8 cellular contexts compared by ENCODE assay signal in genomic region chr16:369866-370436, GRCh38. TPM values are rescaled to one million over a fixed set of nuclear protein-coding genes. Genes with fewer than 3 reads are reported as not detected.
DNase-seq lines count a peak whose midpoint lies in the region; ATAC-seq, FAIRE-seq and TF ChIP-seq lines count a peak whose summit lies in the region.

No MANE protein-coding gene starts in this region.

- H3K36me3 ChIP-seq in kidney (ENCODE audit: control insufficient read depth in 1 of 2, insufficient read depth in 2 of 2, low read length in 2 of 2) (peaks cover 0 to 17% of the 10 kb centered on the region in 2 donors), tibial nerve (peaks cover 4 to 74% (median 21%) of the 10 kb centered on the region in 3 donors)

- H3K27me3 ChIP-seq in tibial nerve = no peaks in the 10 kb centered on the region

- H3K27me3 Mint-ChIP-seq in activated CD4-positive, alpha-beta T cell treated with anti-CD3 and anti-CD28 coated beads for 36 hours = no peaks in the 10 kb centered on the region

- no peak for DNase-seq in activated CD4-positive, alpha-beta T cell treated with anti-CD3 and anti-CD28 coated beads for 36 hours
- DNase-seq in activated CD4-positive, alpha-beta T cell treated with anti-CD3 and anti-CD28 coated beads for 1 hour = no peak
- DNase-seq in astrocyte of the hippocampus (ENCODE audit: low read depth, low spot score) = peak; percentile 52
- DNase-seq in kidney = peak; percentile 76
- DNase-seq in tibial nerve (ENCODE audit: low spot score in 2 of 2) = no peak
- no peak for DNase-seq in NCI-H446 treated with DMSO at 0.1 percent for 48 hours (lab: John Stamatoyannopoulos, UW)

- peaks cover 17% of the 10 kb centered on the region for H3K36me3 Mint-ChIP-seq in activated CD4-positive, alpha-beta T cell treated with anti-CD3 and anti-CD28 coated beads for 36 hours (ENCODE audit: low read depth)

- no peaks in the 10 kb centered on the region for H3K9me3 Mint-ChIP-seq in activated CD4-positive, alpha-beta T cell treated with anti-CD3 and anti-CD28 coated beads for 36 hours (ENCODE audit: low read depth)

- ATAC-seq in activated CD4-positive, alpha-beta T cell treated with anti-CD3 and anti-CD28 coated beads for 36 hours = no peak
- ATAC-seq in GM19395 (IDR thresholded peaks at IDR 0.05; ENCODE audit: unreplicated experiment) = no peak
- no peak for ATAC-seq in GM18867 (IDR thresholded peaks at IDR 0.05; ENCODE audit: unreplicated experiment)

- no peaks in the 10 kb centered on the region for H3K9me3 ChIP-seq in kidney (ENCODE audit: control insufficient read depth in 1 of 2, low read length in 2 of 2)
- H3K9me3 ChIP-seq in tibial nerve = no peaks in the 10 kb centered on the region

- CTCF ChIA-PET in activated CD4-positive, alpha-beta T cell treated with anti-CD3 and anti-CD28 coated beads for 36 hours (lab: Charles Lee) = interaction anchor here (0.6 to 1.4 kb wide), 5 partner anchors 9 to 324 kb away, joined by 3 to 6 read pairs (median 3); no protein-coding TSS in a partner anchor

- peaks cover 17% of the 10 kb centered on the region for H3K4me1 Mint-ChIP-seq in activated CD4-positive, alpha-beta T cell treated with anti-CD3 and anti-CD28 coated beads for 36 hours

- no peak overlapping the region for H3K27ac Mint-ChIP-seq in activated CD4-positive, alpha-beta T cell treated with anti-CD3 and anti-CD28 coated beads for 36 hours

- FAIRE-seq in kidney (lab: Jason Lieb, UNC) = no peak

- 20 to 29% methylated on average over 23 to 28 of the region's 44 CpGs for WGBS in tibial nerve, 2 donors

- H3K4me1 ChIP-seq in kidney (ENCODE audit: control insufficient read depth in 1 of 2, insufficient read depth in 1 of 2, low read depth in 1 of 2, low read length in 2 of 2) (peaks cover 0 to 9% of the 10 kb centered on the region in 2 donors), tibial nerve (peaks cover 0 to 23% (median 12%) of the 10 kb centered on the region in 4 donors)

- TF ChIP-seq CTCF in kidney (IDR thresholded peaks at IDR 0.05; ENCODE audit: borderline replicate concordance, extremely low read depth, insufficient read depth) = no peak
- TF ChIP-seq CTCF in tibial nerve (IDR thresholded peaks at IDR 0.05) = no peak

- H3K4me3 Mint-ChIP-seq in activated CD4-positive, alpha-beta T cell treated with anti-CD3 and anti-CD28 coated beads for 36 hours = peak overlapping the region; percentile 78

- H3K27ac ChIP-seq in kidney (ENCODE audit: low read depth in 2 of 2, low read length in 2 of 2) (no peak overlapping the region), tibial nerve (peak overlapping the region in 3 of 4 donors; percentile 53 to 85 (median 62))

- H3K4me3 ChIP-seq in kidney (ENCODE audit: low read length in 2 of 2) (peak overlapping the region; percentile 24 to 56), tibial nerve (peak overlapping the region; percentile 33 to 64 (median 42))

- POLR2A ChIA-PET in activated CD4-positive, alpha-beta T cell treated with anti-CD3 and anti-CD28 coated beads for 36 hours (lab: Charles Lee) = no interaction called here

- TF ChIP-seq EP300 in tibial nerve (IDR thresholded peaks at IDR 0.05) = no peak

- intact Hi-C loops in activated CD4-positive, alpha-beta T cell treated with anti-CD3 and anti-CD28 coated beads for 36 hours (cut with DNase I, micrococcal nuclease) = loop anchor here (1.0 kb wide), 9 partner anchors 11 to 317 kb away; partner anchors contain the start of genes AXIN1 (in 1 of the 2), CAPN15 (in 1 of the 2), DECR2 (in 1 of the 2) and FAM234A (in 1 of the 2)
- intact Hi-C loops in kidney (cut with DNase I) = no loop called here

- no peak overlapping the region for H3K9ac ChIP-seq in kidney (ENCODE audit: low read length in 2 of 2)

- TF ChIP-seq POLR2A in tibial nerve (IDR thresholded peaks at IDR 0.05) = no peak

RNA-seq across cellular contexts. Expression of gene MRPL28, which starts 0.4 kb away (rescaled TPM):
- 10 to 100 TPM; 90.2 to 94.4 TPM for total RNA-seq in activated CD4-positive, alpha-beta T cell treated with anti-CD3 and anti-CD28 coated beads for 36 hours
- total RNA-seq in kidney = 59.1 TPM
- 201 TPM for polyA plus RNA-seq in kidney (ENCODE audit: insufficient read depth, low read depth, low replicate concordance)
- 10 to 100 TPM; 45.1 to 79.5 (median 65.3) TPM for total RNA-seq in tibial nerve

RNA-seq across cellular contexts. Expression of gene PGAP6, which starts 11.8 kb away (rescaled TPM):
- 10 to 100 TPM; 22.9 to 40.8 TPM for total RNA-seq in activated CD4-positive, alpha-beta T cell treated with anti-CD3 and anti-CD28 coated beads for 36 hours
- 65.0 TPM for total RNA-seq in kidney
- polyA plus RNA-seq in kidney (ENCODE audit: insufficient read depth, low read depth, low replicate concordance) = 144 TPM
- total RNA-seq in tibial nerve = 10 to 100 TPM; 22.7 to 69.3 (median 36.7) TPM

RNA-seq across cellular contexts. Expression of gene AXIN1, which starts 17.4 kb away (rescaled TPM):
- total RNA-seq in activated CD4-positive, alpha-beta T cell treated with anti-CD3 and anti-CD28 coated beads for 36 hours = 10 to 100 TPM; 20.0 to 23.8 TPM
- total RNA-seq in kidney (24.6 TPM), tibial nerve (10 to 100 TPM; 23.4 to 37.1 (median 25.0) TPM)
- polyA plus RNA-seq in kidney (ENCODE audit: insufficient read depth, low read depth, low replicate concordance) = 9.7 TPM

RNA-seq across cellular contexts. Expression of gene NME4, which starts 27.0 kb away (rescaled TPM):
- total RNA-seq in activated CD4-positive, alpha-beta T cell treated with anti-CD3 and anti-CD28 coated beads for 36 hours = 10 to 100 TPM; 55.9 to 72.1 TPM
- total RNA-seq in kidney (56.6 TPM), tibial nerve (10 to 100 TPM; 26.7 to 99.6 (median 47.8) TPM)
- 100 TPM for polyA plus RNA-seq in kidney (ENCODE audit: insufficient read depth, low read depth, low replicate concordance)

RNA-seq across cellular contexts. Expression of gene DECR2, which starts 31.7 kb away (rescaled TPM):
- total RNA-seq in activated CD4-positive, alpha-beta T cell treated with anti-CD3 and anti-CD28 coated beads for 36 hours = 10 to 100 TPM; 11.5 to 13.0 TPM
- total RNA-seq in kidney (23.8 TPM), tibial nerve (10 to 100 TPM; 20.3 to 68.4 (median 33.6) TPM)
- 58.9 TPM for polyA plus RNA-seq in kidney (ENCODE audit: insufficient read depth, low read depth, low replicate concordance)

Comparison
In these comparisons a context has a peak if more than half of its experiments do, and no peak if none do; other contexts are left out.
1. DNase-seq: peak in astrocyte of the hippocampus (single experiment) and kidney (single experiment); none in activated CD4-positive, alpha-beta T cell treated with anti-CD3 and anti-CD28 coated beads for 36 hours (single experiment), activated CD4-positive, alpha-beta T cell treated with anti-CD3 and anti-CD28 coated beads for 1 hour (single experiment), tibial nerve (0 of 2) and NCI-H446 treated with DMSO at 0.1 percent for 48 hours (single experiment).
2. H3K27ac ChIP-seq: peak in tibial nerve (3 of 4); none in kidney (0 of 2).